ENCODE assay signal across 17 cellular contexts in the genomic region with DNA sequence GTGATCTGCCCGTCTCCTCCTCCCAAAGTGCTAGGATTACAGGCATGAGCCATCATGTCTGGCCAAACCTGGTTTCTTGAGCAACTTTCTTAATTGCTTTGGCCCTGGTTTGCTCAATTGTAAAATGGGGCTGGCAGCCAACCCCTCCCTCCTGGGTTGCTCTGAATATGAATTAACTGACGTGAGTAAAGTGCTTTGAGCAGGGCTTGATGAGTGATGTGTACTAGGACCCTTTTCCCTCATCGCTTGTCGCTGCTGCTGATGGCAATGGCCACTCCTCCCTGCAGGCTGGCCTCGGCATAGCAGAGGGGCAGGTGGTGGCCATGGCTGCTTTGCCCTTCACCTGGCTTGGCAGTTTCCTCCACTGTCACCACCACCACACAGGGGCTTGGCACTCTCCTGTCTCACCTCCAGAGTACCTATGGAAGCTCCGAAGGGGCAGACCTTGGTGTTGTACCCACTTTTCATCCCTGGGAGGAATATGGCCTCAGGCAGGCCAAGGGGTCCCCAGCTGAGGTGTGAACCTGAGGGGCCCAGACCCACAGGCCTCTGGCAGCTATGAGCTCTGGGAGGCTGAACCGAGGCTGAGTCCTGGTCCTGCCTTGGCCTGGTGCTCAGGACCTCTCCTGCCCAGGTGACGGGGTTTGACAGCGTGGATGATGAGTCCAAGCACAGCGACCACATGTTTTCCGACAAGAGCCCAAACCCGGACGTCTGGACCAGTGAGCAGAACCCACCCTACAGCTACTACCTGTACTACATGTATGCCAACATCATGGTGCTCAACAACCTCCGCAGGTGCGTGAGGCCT. TPM values are rescaled to one million over a fixed set of nuclear protein-coding genes. Genes with fewer than 3 reads are reported as not detected.
DNase-seq lines count a peak whose midpoint lies in the region; ATAC-seq, FAIRE-seq and TF ChIP-seq lines count a peak whose summit lies in the region.
"Had no signal": no experiment of that assay in that cellular context is flagged by ENCODE, and none has a peak within 500 bp of the region (broad histone marks: within the 10 kb centered on the region; RNA-seq: fewer than 3 reads in every experiment).

No MANE protein-coding gene starts in this region.

- H2AFZ ChIP-seq in H1 (ENCODE audit: low read length) (no peak overlapping the region), neural progenitor cell (replicated peaks) (no peak overlapping the region)

- no peak overlapping the region for H2BK12ac ChIP-seq in H1 (ENCODE audit: low read depth, low read length)

- peaks cover 2% of the 10 kb centered on the region; the same call in 1 of the 2 replicates for H3K36me3 ChIP-seq in H7 (replicated peaks; ENCODE audit: control insufficient read depth, insufficient read depth, low read length)
- H3K36me3 ChIP-seq in H1 (ENCODE audit: control insufficient read depth in 2 of 4, insufficient read depth in 4 of 4, low read length in 3 of 4), result no peaks in the 10 kb centered on the region; a peak in 2 of 8 replicates
- H3K36me3 ChIP-seq in neural progenitor cell, result no peaks in the 10 kb centered on the region
- H3K36me3 ChIP-seq: ovary had no signal

- no peak overlapping the region for H2AK5ac ChIP-seq in H1 (ENCODE audit: low read depth, low read length)

- H3K4me3 ChIP-seq in H7 (ENCODE audit: insufficient read depth, low read depth, low read length) (no peak overlapping the region), H1 (ENCODE audit: extremely low read depth in 1 of 4, insufficient read depth in 2 of 4, low read depth in 3 of 4, low read length in 4 of 4) (no peak overlapping the region), neural progenitor cell (no peak overlapping the region)
- H3K4me3 ChIP-seq: ovary had no signal

- POLR2A ChIA-PET in H1 (lab: Charles Lee; ENCODE audit: partially characterized antibody), result interaction anchor here (1.6 kb wide), 1 partner anchor 12 kb away, joined by 5 read pairs; no protein-coding TSS in a partner anchor

- DNase-seq in GM03348 (ENCODE audit: low spot score), result peak; percentile 4
- peak; percentile 30 for DNase-seq in H7
- DNase-seq in H1 (ENCODE audit: low read depth in 1 of 2, low spot score in 2 of 2), result no peak
- no peak for DNase-seq in neural progenitor cell (ENCODE audit: low spot score)
- no peak for DNase-seq in OCI-M1 (lab: John Stamatoyannopoulos, UW)
- no peak for DNase-seq in stimulated activated naive CD8-positive, alpha-beta T cell treated with anti-CD3 and anti-CD28 coated beads, Interleukin-15, amount 100 ng/mL, for 72 hours
- DNase-seq in islet precursor cell, result no peak
- DNase-seq: activated CD4-positive, alpha-beta T cell treated with anti-CD3 and anti-CD28 coated beads for 1 hour; activated gamma-delta T cell; Kasumi-1; left ventricle myocardium superior; NCI-H2171; stimulated activated CD4-positive, alpha-beta T cell treated with anti-CD3 and anti-CD28 coated beads, Interleukin-2, amount 100 ng/mL, for 48 hours had no signal

- H3K18ac ChIP-seq in H1 (ENCODE audit: extremely low read depth, low read length), result no peak overlapping the region

- H3K27ac Mint-ChIP-seq in neural progenitor cell, result peak overlapping the region; percentile 50
- H3K27ac Mint-ChIP-seq in stimulated activated naive CD8-positive, alpha-beta T cell treated with anti-CD3 and anti-CD28 coated beads, Interleukin-15, amount 100 ng/mL, for 72 hours, result no peak overlapping the region
- H3K27ac Mint-ChIP-seq: endodermal cell had no signal

- H2BK20ac ChIP-seq in H1 (ENCODE audit: low read length), result no peak overlapping the region

- H3K79me2 ChIP-seq in H1 (ENCODE audit: control insufficient read depth in 1 of 2, insufficient read depth in 2 of 2, low read length in 2 of 2) (no peaks in the 10 kb centered on the region), neural progenitor cell (ENCODE audit: low read depth) (no peaks in the 10 kb centered on the region)

- H4K91ac ChIP-seq in H1 (replicated peaks; ENCODE audit: insufficient read length, low read length), result peak overlapping the region; percentile 25

- no peak overlapping the region for H3K14ac ChIP-seq in H1 (ENCODE audit: insufficient read length)

- H3K27me3 Mint-ChIP-seq in neural progenitor cell (ENCODE audit: insufficient read depth, low read depth), result no peaks in the 10 kb centered on the region
- no peaks in the 10 kb centered on the region for H3K27me3 Mint-ChIP-seq in stimulated activated naive CD8-positive, alpha-beta T cell treated with anti-CD3 and anti-CD28 coated beads, Interleukin-15, amount 100 ng/mL, for 72 hours

- no peak for TF ChIP-seq RAD21 in H1 (IDR thresholded peaks at IDR 0.05 in 1 of 2, conservative IDR thresholded peaks at IDR 0.05 in 1 of 2; ENCODE audit: low read depth in 2 of 2, low read length in 2 of 2)

- peaks cover 28% of the 10 kb centered on the region for H3K4me1 Mint-ChIP-seq in neural progenitor cell
- H3K4me1 Mint-ChIP-seq in stimulated activated naive CD8-positive, alpha-beta T cell treated with anti-CD3 and anti-CD28 coated beads, Interleukin-15, amount 100 ng/mL, for 72 hours, result no peaks in the 10 kb centered on the region
- H3K4me1 Mint-ChIP-seq: endodermal cell had no signal

- ATAC-seq in stimulated activated naive CD8-positive, alpha-beta T cell treated with anti-CD3 and anti-CD28 coated beads, Interleukin-15, amount 100 ng/mL, for 72 hours, result no peak
- no peak for ATAC-seq in GM18517 (IDR thresholded peaks at IDR 0.05; ENCODE audit: unreplicated experiment)
- ATAC-seq: left ventricle myocardium superior had no signal

- no peak overlapping the region for H2BK120ac ChIP-seq in H1 (replicated peaks; ENCODE audit: low read depth, low read length)

- H4K5ac ChIP-seq in H1 (ENCODE audit: insufficient read length, low read depth, low read length), result no peak overlapping the region

- peaks cover 3% of the 10 kb centered on the region for H3K36me3 Mint-ChIP-seq in neural progenitor cell

- no peak overlapping the region for H3K27ac ChIP-seq in H1 (ENCODE audit: low read depth, low read length)
- no peak overlapping the region for H3K27ac ChIP-seq in neural progenitor cell
- H3K27ac ChIP-seq: ovary had no signal

- TF ChIP-seq EP300 in H1 (IDR thresholded peaks at IDR 0.05; ENCODE audit: borderline replicate concordance in 1 of 2, low read depth in 2 of 2, low read length in 2 of 2), result no peak

- no peaks in the 10 kb centered on the region for H3K23me2 ChIP-seq in H1 (ENCODE audit: low read depth, low read length)

- H3K9me3 Mint-ChIP-seq in neural progenitor cell, result peaks cover 2% of the 10 kb centered on the region
- H3K9me3 Mint-ChIP-seq in stimulated activated naive CD8-positive, alpha-beta T cell treated with anti-CD3 and anti-CD28 coated beads, Interleukin-15, amount 100 ng/mL, for 72 hours, result no peaks in the 10 kb centered on the region
- H3K9me3 Mint-ChIP-seq: endodermal cell had no signal

- no peak overlapping the region for H3K4ac ChIP-seq in H1 (replicated peaks; ENCODE audit: insufficient read length, low read depth, low read length)

- H3F3A ChIP-seq in neural progenitor cell (ENCODE audit: low read depth), result no peaks in the 10 kb centered on the region

- FAIRE-seq in H1 (lab: Jason Lieb, UNC), result no peak
- FAIRE-seq: frontal cortex had no signal

- H3K9ac ChIP-seq in H1 (replicated peaks in 1 of 4; ENCODE audit: extremely low read depth in 1 of 4, low read depth in 3 of 4, low read length in 3 of 4), result no peak overlapping the region
- no peak overlapping the region for H3K9ac ChIP-seq in neural progenitor cell

- CTCF ChIA-PET in H1 (lab: Charles Lee; ENCODE audit: partially characterized antibody), result interaction anchor here (1.6 to 2.7 kb wide), 3 partner anchors 8 to 89 kb away, joined by 3 to 16 read pairs (median 6); no protein-coding TSS in a partner anchor

- no peak overlapping the region for H3K56ac ChIP-seq in H1 (replicated peaks; ENCODE audit: insufficient read length, low read depth, low read length)

- 0 out of 2 replicates have a peak overlapping the region, but pooled peaks have one; percentile 19 for H2BK15ac ChIP-seq in H1 (ENCODE audit: low read length)

- TF ChIP-seq POLR2A in H1 (IDR thresholded peaks at IDR 0.05; ENCODE audit: control extremely low read depth in 1 of 2, low read depth in 2 of 2, low read length in 2 of 2), result no peak

- no peak for TF ChIP-seq CTCF in H1 (IDR thresholded peaks at IDR 0.05; ENCODE audit: control extremely low read depth in 1 of 3, insufficient read depth in 1 of 3, low read depth in 1 of 3, low read length in 3 of 3)
- no peak for TF ChIP-seq CTCF in neural progenitor cell (IDR thresholded peaks at IDR 0.05)

- H3K23ac ChIP-seq in H1 (ENCODE audit: insufficient read length), result no peak overlapping the region

- H3K4me3 Mint-ChIP-seq in neural progenitor cell, result no peak overlapping the region
- no peak overlapping the region for H3K4me3 Mint-ChIP-seq in stimulated activated naive CD8-positive, alpha-beta T cell treated with anti-CD3 and anti-CD28 coated beads, Interleukin-15, amount 100 ng/mL, for 72 hours
- H3K4me3 Mint-ChIP-seq: endodermal cell had no signal

- H2BK5ac ChIP-seq in H1 (ENCODE audit: low read depth, low read length), result no peak overlapping the region; the same call in 1 of the 2 replicates

- 96% methylated on average over 15 of the region's 15 CpGs; no CpG with 5 or more reads in 1 of the 2 experiments for WGBS in H1 (ENCODE audit: extremely low coverage in 1 of 2, insufficient coverage in 1 of 2, insufficient read length in 1 of 2, insufficient replicate concordance in 2 of 2, low coverage in 1 of 2, low lambda C conversion rate in 2 of 2, missing lambda C conversion rate in 1 of 2), 2 experiments

- H3K4me2 ChIP-seq in H1 (ENCODE audit: insufficient read depth in 1 of 2, low read depth in 2 of 2, low read length in 2 of 2) (no peak overlapping the region), neural progenitor cell (no peak overlapping the region)

- H3K27me3 ChIP-seq in H7 (ENCODE audit: control insufficient read depth, insufficient read depth, low read length) (no peaks in the 10 kb centered on the region), H1 (replicated peaks in 1 of 4; ENCODE audit: control insufficient read depth in 3 of 4, extremely low read depth in 1 of 4, insufficient read depth in 3 of 4, low read length in 3 of 4) (no peaks in the 10 kb centered on the region; a peak in 1 of 7 replicates), neural progenitor cell (no peaks in the 10 kb centered on the region)
- H3K27me3 ChIP-seq: ovary had no signal

- no peak overlapping the region for H4K8ac ChIP-seq in H1 (ENCODE audit: extremely low read depth, insufficient read depth, low read length)

- H4K20me1 ChIP-seq in H1 (replicated peaks in 1 of 2; ENCODE audit: control insufficient read depth in 1 of 2, insufficient read depth in 2 of 2, low read length in 2 of 2), result peaks cover 0 to 9% of the 10 kb centered on the region in 2 experiments
- no peaks in the 10 kb centered on the region for H4K20me1 ChIP-seq in neural progenitor cell (ENCODE audit: low read depth)

- H3K9me3 ChIP-seq in H1 (ENCODE audit: insufficient read depth in 2 of 2, low read depth in 1 of 2, low read length in 1 of 2) (no peaks in the 10 kb centered on the region), neural progenitor cell (ENCODE audit: low read depth) (no peaks in the 10 kb centered on the region)
- H3K9me3 ChIP-seq: ovary had no signal

- H3K4me1 ChIP-seq in H1 (replicated peaks in 1 of 4; ENCODE audit: control insufficient read depth in 3 of 4, insufficient read depth in 4 of 4, low read length in 3 of 4), result 0 out of 7 replicates have a peak, but pooled peaks cover 0 to 3% (median 0%) of the 10 kb centered on the region in 4 experiments
- H3K4me1 ChIP-seq in neural progenitor cell, result no peaks in the 10 kb centered on the region

- no peaks in the 10 kb centered on the region for H3K79me1 ChIP-seq in H1 (ENCODE audit: low read depth, low read length)

RNA-seq across cellular contexts. Expression of a gene that starts 41.3 kb away (rescaled TPM):
- total RNA-seq in H7 (2014; rRNA removed; shearing (Covaris generic)), result 21.8 and 27.6 TPM in 2 replicates
- 20.9 and 22.8 TPM in 2 replicates for total RNA-seq in H1 (2021; fragmentation: NEBNext Ultra II Directional; extraction: Animal tissue kit (Norgen Biotek cat#: 25700))
- 5.4 and 8.5 TPM in 2 replicates for polyA plus RNA-seq in H1 (2011; rRNA removed)
- 10.9 TPM for polyA plus RNA-seq in H1 (2011; cell fraction: cytosol; rRNA removed)
- polyA plus RNA-seq in H1 (2011; cell fraction: nucleus; rRNA removed), result 2.8 TPM
- polyA plus RNA-seq in H1 (2012, experiment 1 of 2), result 18.6 to 37.2 TPM (median 21.2 TPM) in 4 replicates
- 1.3 TPM for polyA plus RNA-seq in H1 (2012, experiment 2 of 2)
- 12.9 TPM for polyA plus RNA-seq in H1 (2013, experiment 1 of 2)
- 11.9 TPM for polyA plus RNA-seq in H1 (2013, experiment 2 of 2)
- polyA minus RNA-seq in H1 (2011; rRNA and poly(A)+ RNA removed), result 11.2 and 18.4 TPM in 2 replicates
- 7.3 TPM for polyA minus RNA-seq in H1 (2011; cell fraction: cytosol; rRNA and poly(A)+ RNA removed)
- polyA minus RNA-seq in H1 (2011; cell fraction: nucleus; rRNA and poly(A)+ RNA removed), result 15.6 TPM
- 33.9 and 49.3 TPM in 2 replicates for total RNA-seq in neural progenitor cell (ENCODE audit: low replicate concordance)

RNA-seq across cellular contexts. Expression of a gene that starts 44.6 kb away (rescaled TPM):
- 2.2 and 3.8 TPM in 2 replicates for total RNA-seq in H7 (2014; rRNA removed; shearing (Covaris generic))
- total RNA-seq in H1 (2021; fragmentation: NEBNext Ultra II Directional; extraction: Animal tissue kit (Norgen Biotek cat#: 25700)), result 5.2 and 6.3 TPM in 2 replicates
- polyA plus RNA-seq in H1 (2011; rRNA removed), result 4.0 and 10.9 TPM in 2 replicates
- 3.2 TPM for polyA plus RNA-seq in H1 (2011; cell fraction: cytosol; rRNA removed)
- polyA plus RNA-seq in H1 (2011; cell fraction: nucleus; rRNA removed), result 12.0 TPM
- 2.7 to 4.5 TPM (median 3.3 TPM) in 4 replicates for polyA plus RNA-seq in H1 (2012, experiment 1 of 2)
- polyA plus RNA-seq in H1 (2012, experiment 2 of 2), result 1.6 TPM
- polyA plus RNA-seq in H1 (2013, experiment 1 of 2), result 2.7 TPM
- 2.3 TPM for polyA plus RNA-seq in H1 (2013, experiment 2 of 2)
- polyA minus RNA-seq in H1 (2011; rRNA and poly(A)+ RNA removed), result 7.4 and 11.1 TPM in 2 replicates
- 2.5 TPM for polyA minus RNA-seq in H1 (2011; cell fraction: cytosol; rRNA and poly(A)+ RNA removed)
- polyA minus RNA-seq in H1 (2011; cell fraction: nucleus; rRNA and poly(A)+ RNA removed), result 38.5 TPM
- total RNA-seq in neural progenitor cell (ENCODE audit: low replicate concordance), result 2.9 and 3.0 TPM in 2 replicates

Comparison
In these comparisons a context has a peak if more than half of its experiments do, and no peak if none do; other contexts are left out.
1. DNase-seq: peak in GM03348 (single experiment) and H7 (single experiment); none in H1 (0 of 2), neural progenitor cell (single experiment), OCI-M1 (single experiment), stimulated activated naive CD8-positive, alpha-beta T cell treated with anti-CD3 and anti-CD28 coated beads, Interleukin-15, amount 100 ng/mL, for 72 hours (0 of 2) and islet precursor cell (single experiment).